8 cellular contexts compared by ENCODE assay signal in genomic region chr1:1116701-1117468, GRCh38. TPM values are rescaled to one million over a fixed set of nuclear protein-coding genes. Genes with fewer than 3 reads are reported as not detected.
A peak's percentile ranks its signal among the peaks of the same experiment; 100 is the strongest.
DNase-seq lines count a peak whose midpoint lies in the region; TF ChIP-seq lines count a peak whose summit lies in the region.

No MANE protein-coding gene starts in this region.

- no peak for TF ChIP-seq CTCF in LNCaP clone FGC (IDR thresholded peaks at IDR 0.05; ENCODE audit: control insufficient read depth, extremely low read depth, insufficient read depth)

- H3K4me3 ChIP-seq in LNCaP clone FGC (ENCODE audit: low read depth, low read length): peak overlapping the region; percentile 71
- H3K4me3 ChIP-seq in iPS-11a (ENCODE audit: low read depth, low read length): peak overlapping the region; percentile 35

- DNase-seq in COR-L47 (lab: John Stamatoyannopoulos, UW) (peak; percentile 9), LNCaP clone FGC (ENCODE audit: low read depth) (no peak), NCI-H2081 (lab: John Stamatoyannopoulos, UW) (no peak), NCI-H2171 treated with DMSO at 0.1 percent for 48 hours (lab: John Stamatoyannopoulos, UW) (no peak), NCI-H2196 treated with DMSO at 0.1 percent for 48 hours (lab: John Stamatoyannopoulos, UW; ENCODE audit: unreplicated experiment) (no peak)
- peak; percentile 57 for DNase-seq in activated naive CD4-positive, alpha-beta T cell treated with anti-CD3 and anti-CD28 coated beads for 36 hours
- peak; percentile 30 to 39 for DNase-seq in stimulated activated CD4-positive, alpha-beta T cell treated with anti-CD3 and anti-CD28 coated beads, Interleukin-2, amount 100 ng/mL, for 48 hours

- peaks cover 17% of the 10 kb centered on the region for H3K4me1 Mint-ChIP-seq in activated naive CD4-positive, alpha-beta T cell treated with anti-CD3 and anti-CD28 coated beads for 36 hours (ENCODE audit: low read depth)

- CTCF ChIA-PET in activated naive CD4-positive, alpha-beta T cell treated with anti-CD3 and anti-CD28 coated beads for 36 hours (lab: Charles Lee): interaction anchor here (1.2 kb wide), 2 partner anchors 133 to 170 kb away, joined by 5 to 8 read pairs; no protein-coding TSS in a partner anchor

- no peaks in the 10 kb centered on the region for H3K27me3 Mint-ChIP-seq in activated naive CD4-positive, alpha-beta T cell treated with anti-CD3 and anti-CD28 coated beads for 36 hours (ENCODE audit: low read depth)

- peak overlapping the region; percentile 39 for H3K4me3 Mint-ChIP-seq in activated naive CD4-positive, alpha-beta T cell treated with anti-CD3 and anti-CD28 coated beads for 36 hours

- intact Hi-C loops in activated naive CD4-positive, alpha-beta T cell treated with anti-CD3 and anti-CD28 coated beads for 36 hours (cut with micrococcal nuclease): loop anchor here (1.0 to 2.0 kb wide), 10 partner anchors 53 to 258 kb away; partner anchors contain the start of genes AURKAIP1, B3GALT6, NOC2L and PUSL1

- peaks cover 4% of the 10 kb centered on the region for H3K9me3 Mint-ChIP-seq in activated naive CD4-positive, alpha-beta T cell treated with anti-CD3 and anti-CD28 coated beads for 36 hours

- peaks cover 18% of the 10 kb centered on the region for H3K36me3 Mint-ChIP-seq in activated naive CD4-positive, alpha-beta T cell treated with anti-CD3 and anti-CD28 coated beads for 36 hours (ENCODE audit: low read depth)

- H3K27ac Mint-ChIP-seq in activated naive CD4-positive, alpha-beta T cell treated with anti-CD3 and anti-CD28 coated beads for 36 hours: no peak overlapping the region

RNA-seq across cellular contexts. Expression of gene C1orf159, which starts 1.0 kb away (rescaled TPM):
- total RNA-seq in activated naive CD4-positive, alpha-beta T cell treated with anti-CD3 and anti-CD28 coated beads for 36 hours: 10 to 100 TPM; 14.9 to 18.6 TPM

RNA-seq across cellular contexts. Expression of gene RNF223, which starts 42.8 kb away (rescaled TPM):
- not detected for total RNA-seq in activated naive CD4-positive, alpha-beta T cell treated with anti-CD3 and anti-CD28 coated beads for 36 hours

RNA-seq across cellular contexts. Expression of gene TTLL10, which starts 56.8 kb away (rescaled TPM):
- total RNA-seq in activated naive CD4-positive, alpha-beta T cell treated with anti-CD3 and anti-CD28 coated beads for 36 hours: not detected

Comparison
In these comparisons a context has a peak if more than half of its experiments do, and no peak if none do; other contexts are left out.
1. DNase-seq: peak in COR-L47 (single experiment), activated naive CD4-positive, alpha-beta T cell treated with anti-CD3 and anti-CD28 coated beads for 36 hours (single experiment) and stimulated activated CD4-positive, alpha-beta T cell treated with anti-CD3 and anti-CD28 coated beads, Interleukin-2, amount 100 ng/mL, for 48 hours (2 of 2); none in LNCaP clone FGC (single experiment), NCI-H2081 (0 of 2), NCI-H2171 treated with DMSO at 0.1 percent for 48 hours (single experiment) and NCI-H2196 treated with DMSO at 0.1 percent for 48 hours (single experiment).